Comparison of ENCODE assay signal across 35 cellular contexts in the genomic region with DNA sequence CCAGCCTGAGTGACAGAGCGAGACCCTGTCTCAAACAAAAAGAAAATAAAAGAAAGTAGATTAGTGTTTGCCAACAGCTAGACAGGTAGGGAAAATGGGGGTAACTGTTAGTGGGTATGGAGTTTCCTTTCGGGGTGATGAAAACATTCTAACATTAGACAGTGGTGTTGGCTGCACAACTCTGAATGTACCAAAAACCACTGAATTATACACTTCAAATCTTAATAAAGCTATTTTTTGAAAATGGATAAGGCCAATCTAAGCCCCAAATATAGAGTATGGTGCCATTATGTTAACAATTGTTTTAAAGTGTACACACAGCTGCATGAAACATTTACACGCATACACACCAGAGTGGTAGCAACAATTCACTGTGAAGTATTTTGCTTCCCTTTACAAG. TPM values are rescaled to one million over a fixed set of nuclear protein-coding genes. Genes with fewer than 3 reads are reported as not detected.
"Had no signal": no experiment of that assay in that cellular context is flagged by ENCODE, and none has a peak within 500 bp of the region (broad histone marks: within the 10 kb centered on the region; RNA-seq: fewer than 3 reads in every experiment).

No MANE protein-coding gene starts in this region.

- H3K4me3 Mint-ChIP-seq: activated B cell treated with CpG ODN at 0.5 μM for 24 hours; activated CD4-positive, alpha-beta memory T cell treated with anti-CD3 and anti-CD28 coated beads for 36 hours; activated CD4-positive, alpha-beta T cell treated with anti-CD3 and anti-CD28 coated beads, Interleukin-2, amount 10 ng/mL, durations not matched to agents 24 days and 14 days; activated CD8-positive, alpha-beta T cell treated with anti-CD3 and anti-CD28 coated beads for 36 hours; activated naive CD4-positive, alpha-beta T cell treated with anti-CD3 and anti-CD28 coated beads, Interleukin-2, amount 10 ng/mL, durations not matched to agents 7 days and 5 days; activated naive CD4-positive, alpha-beta T cell treated with anti-CD3 and anti-CD28 coated beads, Interleukin-2, amount 50 U/mL, for 24 hours; activated naive CD8-positive, alpha-beta T cell; activated naive CD8-positive, alpha-beta T cell treated with anti-CD3 and anti-CD28 coated beads, Interleukin-2, amount 10 ng/mL, durations not matched to agents 7 days and 5 days; activated naive CD8-positive, alpha-beta T cell treated with anti-CD3 and anti-CD28 coated beads, Interleukin-2, amount 50 U/mL, for 24 hours; activated T-cell treated with anti-CD3 and anti-CD28 coated beads, Interleukin-2, amount 50 U/mL, for 24 hours; brain; T-cell; T-helper 2 cell treated with Interferon-gamma antibody and Interleukin-4, amounts not matched to agents 5 μg/mL and 100 μg/mL, for 36 hours had no signal

- H3K4me3 ChIP-seq: ascending aorta had no signal

- ATAC-seq: activated CD8-positive, alpha-beta T cell treated with anti-CD3 and anti-CD28 coated beads for 36 hours; activated naive CD8-positive, alpha-beta T cell treated with anti-CD3 and anti-CD28 coated beads, Interleukin-2, amount 50 U/mL, for 24 hours; T-cell had no signal

- DNase-seq: activated B cell treated with CpG ODN at 0.5 μM for 24 hours; activated CD4-positive, alpha-beta memory T cell treated with anti-CD3 and anti-CD28 coated beads for 36 hours; activated CD4-positive, alpha-beta T cell treated with anti-CD3 and anti-CD28 coated beads for 4 hours; activated CD4-positive, alpha-beta T cell treated with anti-CD3 and anti-CD28 coated beads, Interleukin-2, amount 10 ng/mL, durations not matched to agents 24 days and 14 days; activated CD4-positive, alpha-beta T cell treated with anti-CD3 and anti-CD28 coated beads, Interleukin-2, amount 50 U/mL, for 1 hour; activated CD4-positive, alpha-beta T cell treated with anti-CD3 and anti-CD28 coated beads, Interleukin-2, amount 50 U/mL, for 4 hours; activated CD4-positive, CD25-positive, alpha-beta regulatory T cell treated with anti-CD3 and anti-CD28 coated beads, Interleukin-2, amount 50 U/mL, for 72 hours; activated CD8-positive, alpha-beta memory T cell treated with anti-CD3 and anti-CD28 coated beads, Interleukin-2, amount 50 U/mL, for 4 hours; activated CD8-positive, alpha-beta T cell treated with anti-CD3 and anti-CD28 coated beads for 36 hours; activated effector memory CD4-positive, alpha-beta T cell treated with Interleukin-2 at 50 U/mL for 16 hours; activated gamma-delta T cell; activated naive CD4-positive, alpha-beta T cell treated with anti-CD3 and anti-CD28 coated beads, Interleukin-2, amount 10 ng/mL, durations not matched to agents 7 days and 5 days; activated naive CD4-positive, alpha-beta T cell treated with Interleukin-2 at 50 U/mL for 16 hours; activated naive CD8-positive, alpha-beta T cell treated with anti-CD3 and anti-CD28 coated beads, Interleukin-2, amount 10 ng/mL, durations not matched to agents 7 days and 5 days; activated naive CD8-positive, alpha-beta T cell treated with anti-CD3 and anti-CD28 coated beads, Interleukin-2, amount 50 U/mL, for 24 hours; activated T-cell treated with anti-CD3 and anti-CD28 coated beads for 4 hours; activated T-cell treated with anti-CD3 and anti-CD28 coated beads, Interleukin-2, amount 50 U/mL, for 24 hours; activated T-cell treated with anti-CD3 and anti-CD28 coated beads, Interleukin-2, amount 50 U/mL, for 48 hours; amygdala; anterior cingulate cortex; central memory CD4-positive, alpha-beta T cell; T-cell; T-helper 2 cell; T-helper 9 cell had no signal

- H3K27ac ChIP-seq: ascending aorta, VCaP had no signal

- FAIRE-seq: bronchial epithelial cell, TTC549 had no signal

- H3K9me3 ChIP-seq: ascending aorta had no signal

- H3K27me3 ChIP-seq: ascending aorta had no signal

- H3K9me3 Mint-ChIP-seq: activated B cell treated with CpG ODN at 0.5 μM for 24 hours; activated CD4-positive, alpha-beta T cell treated with anti-CD3 and anti-CD28 coated beads, Interleukin-2, amount 10 ng/mL, durations not matched to agents 24 days and 14 days; activated naive CD4-positive, alpha-beta T cell treated with anti-CD3 and anti-CD28 coated beads, Interleukin-2, amount 10 ng/mL, durations not matched to agents 7 days and 5 days; activated naive CD4-positive, alpha-beta T cell treated with anti-CD3 and anti-CD28 coated beads, Interleukin-2, amount 50 U/mL, for 24 hours; activated naive CD8-positive, alpha-beta T cell treated with anti-CD3 and anti-CD28 coated beads, Interleukin-2, amount 50 U/mL, for 24 hours had no signal

- H3K27ac Mint-ChIP-seq: activated B cell treated with CpG ODN at 0.5 μM for 24 hours; activated CD4-positive, alpha-beta memory T cell treated with anti-CD3 and anti-CD28 coated beads for 36 hours; activated CD4-positive, alpha-beta T cell treated with anti-CD3 and anti-CD28 coated beads, Interleukin-2, amount 10 ng/mL, durations not matched to agents 24 days and 14 days; activated CD8-positive, alpha-beta T cell treated with anti-CD3 and anti-CD28 coated beads for 36 hours; activated naive CD4-positive, alpha-beta T cell treated with anti-CD3 and anti-CD28 coated beads, Interleukin-2, amount 10 ng/mL, durations not matched to agents 7 days and 5 days; activated naive CD4-positive, alpha-beta T cell treated with anti-CD3 and anti-CD28 coated beads, Interleukin-2, amount 50 U/mL, for 24 hours; activated naive CD8-positive, alpha-beta T cell; activated naive CD8-positive, alpha-beta T cell treated with anti-CD3 and anti-CD28 coated beads, Interleukin-2, amount 10 ng/mL, durations not matched to agents 7 days and 5 days; activated naive CD8-positive, alpha-beta T cell treated with anti-CD3 and anti-CD28 coated beads, Interleukin-2, amount 50 U/mL, for 24 hours; activated T-cell treated with anti-CD3 and anti-CD28 coated beads, Interleukin-2, amount 50 U/mL, for 24 hours; activated T-helper 2 cell treated with anti-CD3 and anti-CD28 coated beads, Interferon-gamma antibody, Interleukin-2, Interleukin-4, amounts not matched to agents 10 μg/mL and 5 μg/mL and 100 μg/mL, durations not matched to agents 14 hours and 24 hours and 36 hours; T-cell; T-helper 2 cell treated with Interferon-gamma antibody and Interleukin-4, amounts not matched to agents 5 μg/mL and 100 μg/mL, for 36 hours had no signal

- H3K4me1 Mint-ChIP-seq: activated B cell treated with CpG ODN at 0.5 μM for 24 hours; activated CD4-positive, alpha-beta T cell treated with anti-CD3 and anti-CD28 coated beads, Interleukin-2, amount 10 ng/mL, durations not matched to agents 24 days and 14 days; activated naive CD4-positive, alpha-beta T cell treated with anti-CD3 and anti-CD28 coated beads, Interleukin-2, amount 10 ng/mL, durations not matched to agents 7 days and 5 days; activated naive CD4-positive, alpha-beta T cell treated with anti-CD3 and anti-CD28 coated beads, Interleukin-2, amount 50 U/mL, for 24 hours; activated naive CD8-positive, alpha-beta T cell treated with anti-CD3 and anti-CD28 coated beads, Interleukin-2, amount 10 ng/mL, durations not matched to agents 7 days and 5 days; T-cell had no signal

- H3K36me3 Mint-ChIP-seq: activated CD4-positive, alpha-beta memory T cell treated with anti-CD3 and anti-CD28 coated beads for 36 hours; activated naive CD4-positive, alpha-beta T cell treated with anti-CD3 and anti-CD28 coated beads, Interleukin-2, amount 10 ng/mL, durations not matched to agents 7 days and 5 days; activated naive CD4-positive, alpha-beta T cell treated with anti-CD3 and anti-CD28 coated beads, Interleukin-2, amount 50 U/mL, for 24 hours; activated naive CD8-positive, alpha-beta T cell; activated naive CD8-positive, alpha-beta T cell treated with anti-CD3 and anti-CD28 coated beads, Interleukin-2, amount 10 ng/mL, durations not matched to agents 7 days and 5 days; T-cell had no signal

- H3K36me3 ChIP-seq: ascending aorta had no signal

RNA-seq across cellular contexts. Expression of gene BMP7, which starts 57.0 kb away (rescaled TPM):
- total RNA-seq: activated B cell treated with CpG ODN at 0.5 μM for 24 hours; activated CD4-positive, alpha-beta memory T cell treated with anti-CD3 and anti-CD28 coated beads for 36 hours; activated CD8-positive, alpha-beta memory T cell treated with anti-CD3 and anti-CD28 coated beads for 36 hours; activated CD8-positive, alpha-beta T cell treated with anti-CD3 and anti-CD28 coated beads for 36 hours; activated naive CD8-positive, alpha-beta T cell treated with anti-CD3 and anti-CD28 coated beads, Interleukin-2, amount 10 ng/mL, durations not matched to agents 7 days and 5 days; activated T-helper 2 cell treated with anti-CD3 and anti-CD28 coated beads, Interferon-gamma antibody, Interleukin-2, Interleukin-4, amounts not matched to agents 10 μg/mL and 5 μg/mL and 100 μg/mL, durations not matched to agents 14 hours and 24 hours and 36 hours; ascending aorta; bronchial epithelial cell; T-cell; T-helper 1 cell treated with Interleukin-12 subunit alpha and Interleukin-12 subunit beta and Interleukin-4 antibody, amounts not matched to agents 30 ng/mL and 1 ng/mL, for 36 hours had no signal
